Comparison of ENCODE assay signal across 35 cellular contexts in the genomic region with DNA sequence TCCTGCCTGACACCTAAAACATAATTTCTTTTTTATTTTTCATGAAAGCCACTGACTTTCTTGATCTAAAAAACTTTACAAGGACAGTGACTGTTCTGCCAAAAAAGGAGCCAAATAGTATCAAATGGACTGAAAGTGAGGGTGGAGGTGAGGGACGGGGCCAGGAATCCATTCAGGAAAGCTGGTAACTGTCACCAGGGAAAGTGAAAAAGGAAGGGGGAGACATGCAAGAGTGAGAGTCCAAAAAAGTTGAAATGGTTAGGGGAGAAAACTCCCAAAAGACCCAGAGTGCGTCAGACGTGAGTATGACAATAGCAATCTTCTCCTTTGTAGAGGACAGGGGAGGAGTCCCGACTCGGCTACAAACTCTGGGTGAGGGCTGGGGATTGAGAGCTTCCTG.
"Had no signal": no experiment of that assay in that cellular context is flagged by ENCODE, and none has a peak within 500 bp of the region (broad histone marks: within the 10 kb centered on the region; RNA-seq: fewer than 3 reads in every experiment).

No MANE protein-coding gene starts in this region.

- H3K9me3 ChIP-seq: MG63 had no signal

- DNase-seq: Karpas-422, Kasumi-1, MG63, MM.1S, MV-4-11, NCI-H1048, NCI-H1092, NCI-H1092 treated with DMSO at 0.1 percent for 48 hours, NCI-H1105, NCI-H1417, NCI-H1417 treated with DMSO at 0.1 percent for 48 hours, NCI-H1436, NCI-H1436 treated with DMSO at 0.1 percent for 48 hours, NCI-H146, NCI-H1694, NCI-H1694 treated with DMSO at 0.1 percent for 48 hours, NCI-H187, NCI-H187 treated with DMSO at 0.1 percent for 48 hours, NCI-H1930, NCI-H2029, NCI-H2029 treated with DMSO at 0.1 percent for 48 hours, NCI-H2081, NCI-H2081 treated with DMSO at 0.1 percent for 48 hours, NCI-H2107, NCI-H2171, NCI-H2171 treated with DMSO at 0.1 percent for 48 hours, NCI-H226, NCI-H345, NCI-H446, NCI-H446 treated with DMSO at 0.1 percent for 48 hours, NCI-H510A, NCI-H510A treated with DMSO at 0.1 percent for 48 hours, NCI-H524, NCI-H524 treated with DMSO at 0.1 percent for 48 hours, NCI-H526 had no signal

- H3K4me3 ChIP-seq: MG63 had no signal

- H3K36me3 ChIP-seq: MG63 had no signal
